1 cellular context compared by ENCODE assay signal in genomic region chr19:44212250-44212864, GRCh38.
TF ChIP-seq lines count a peak whose summit lies in the region.

ZNF227 (plus strand) TSS chr19:44212532; CDS start chr19:44217793, 5,261 bp downstream.

TF ChIP-seq in HepG2, 621 proteins besides CTCF, POLR2A, EP300 and RAD21 (continued from another document):
- TF ChIP-seq, protein P1, sequence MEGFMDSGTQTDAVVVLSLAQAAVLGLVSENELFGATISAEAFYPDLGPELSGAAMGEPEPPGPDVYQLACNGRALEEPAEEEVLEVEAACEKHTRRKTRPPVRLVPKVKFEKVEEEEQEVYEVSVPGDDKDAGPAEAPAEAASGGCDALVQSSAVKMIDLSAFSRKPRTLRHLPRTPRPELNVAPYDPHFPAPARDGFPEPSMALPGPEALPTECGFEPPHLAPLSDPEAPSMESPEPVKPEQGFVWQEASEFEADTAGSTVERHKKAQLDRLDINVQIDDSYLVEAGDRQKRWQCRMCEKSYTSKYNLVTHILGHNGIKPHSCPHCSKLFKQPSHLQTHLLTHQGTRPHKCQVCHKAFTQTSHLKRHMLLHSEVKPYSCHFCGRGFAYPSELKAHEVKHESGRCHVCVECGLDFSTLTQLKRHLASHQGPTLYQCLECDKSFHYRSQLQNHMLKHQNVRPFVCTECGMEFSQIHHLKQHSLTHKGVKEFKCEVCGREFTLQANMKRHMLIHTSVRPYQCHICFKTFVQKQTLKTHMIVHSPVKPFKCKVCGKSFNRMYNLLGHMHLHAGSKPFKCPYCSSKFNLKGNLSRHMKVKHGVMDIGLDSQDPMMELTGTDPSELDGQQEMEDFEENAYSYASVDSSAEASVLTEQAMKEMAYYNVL (CRISPR knock-in tag; IDR thresholded peaks at IDR 0.05; ENCODE audit: borderline replicate concordance): peak; percentile 45; the same call in 1 of the 2 replicates
- peak; percentile 88 for TF ChIP-seq YY1 (IDR thresholded peaks at IDR 0.05; ENCODE audit: insufficient read depth, insufficient replicate concordance, low read depth, low read length)
- no peak; the same call in 1 of the 2 replicates for TF ChIP-seq ZNF431 (CRISPR knock-in tag; IDR thresholded peaks at IDR 0.05; ENCODE audit: borderline replicate concordance, low read depth)
- no peak for TF ChIP-seq ZNF207 (IDR thresholded peaks at IDR 0.05; ENCODE audit: borderline replicate concordance)
- TF ChIP-seq KMT2B (CRISPR knock-in tag; IDR thresholded peaks at IDR 0.05): peak; percentile 84
- TF ChIP-seq TEAD3 (CRISPR knock-in tag; optimal IDR thresholded peaks at IDR 0.05; ENCODE audit: borderline replicate concordance): no peak
- TF ChIP-seq MXD4 (CRISPR knock-in tag; IDR thresholded peaks at IDR 0.05): 0 out of 2 replicates have a peak, but pooled peaks have one; percentile 19
- TF ChIP-seq LCORL (IDR thresholded peaks at IDR 0.05): 0 out of 2 replicates have a peak, but pooled peaks have one; percentile 17
- TF ChIP-seq LCORL (CRISPR knock-in tag; IDR thresholded peaks at IDR 0.05): peak; percentile 81; the same call in 1 of the 2 replicates
- TF ChIP-seq ZNF264 (CRISPR knock-in tag; IDR thresholded peaks at IDR 0.05): no peak
- peak; percentile 65; the same call in 1 of the 2 replicates for TF ChIP-seq GMEB1 (CRISPR knock-in tag; IDR thresholded peaks at IDR 0.05; ENCODE audit: borderline replicate concordance)
- 0 out of 2 replicates have a peak, but pooled peaks have one; percentile 26 for TF ChIP-seq ZHX1 (CRISPR knock-in tag; IDR thresholded peaks at IDR 0.05; ENCODE audit: low read depth)
- peak; percentile 46 for TF ChIP-seq HNRNPLL (IDR thresholded peaks at IDR 0.05; ENCODE audit: low read depth, low read length, poor library complexity, severe bottlenecking)
- no peak for TF ChIP-seq ATF7 (IDR thresholded peaks at IDR 0.05)
- TF ChIP-seq ATF7 (CRISPR knock-in tag; IDR thresholded peaks at IDR 0.05): no peak
- TF ChIP-seq NFKB2 (CRISPR knock-in tag; IDR thresholded peaks at IDR 0.05; ENCODE audit: borderline replicate concordance): peak; percentile 28; the same call in 1 of the 2 replicates
- no peak for TF ChIP-seq NR2F2 (IDR thresholded peaks at IDR 0.05; ENCODE audit: borderline replicate concordance, low read depth)
- peak; percentile 50; the same call in 1 of the 2 replicates for TF ChIP-seq ZBTB38 (CRISPR knock-in tag; IDR thresholded peaks at IDR 0.05)
- no peak for TF ChIP-seq SYNCRIP (IDR thresholded peaks at IDR 0.05; ENCODE audit: insufficient read depth, low read depth, low read length)
- no peak for TF ChIP-seq ZNF326 (CRISPR knock-in tag; IDR thresholded peaks at IDR 0.05; ENCODE audit: borderline replicate concordance)
- TF ChIP-seq ZNF292 (CRISPR knock-in tag; IDR thresholded peaks at IDR 0.05; ENCODE audit: borderline replicate concordance, low read depth): no peak
- no peak for TF ChIP-seq ZNF296 (CRISPR knock-in tag; conservative IDR thresholded peaks at IDR 0.05)
- peak; percentile 47; the same call in 1 of the 2 replicates for TF ChIP-seq FOXO1 (CRISPR knock-in tag; IDR thresholded peaks at IDR 0.05)
- peak; percentile 73 for TF ChIP-seq ETV5 (CRISPR knock-in tag; IDR thresholded peaks at IDR 0.05; ENCODE audit: borderline replicate concordance)
- no peak for TF ChIP-seq ZNF580 (CRISPR knock-in tag; IDR thresholded peaks at IDR 0.05; ENCODE audit: borderline replicate concordance, low read depth)
- TF ChIP-seq, protein P2, sequence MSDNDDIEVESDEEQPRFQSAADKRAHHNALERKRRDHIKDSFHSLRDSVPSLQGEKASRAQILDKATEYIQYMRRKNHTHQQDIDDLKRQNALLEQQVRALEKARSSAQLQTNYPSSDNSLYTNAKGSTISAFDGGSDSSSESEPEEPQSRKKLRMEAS (IDR thresholded peaks at IDR 0.05): peak; percentile 5; the same call in 1 of the 2 replicates
